25 cellular contexts compared by ENCODE assay signal in genomic region chr1:168760781-168761180, GRCh38.
"Had no signal": no experiment of that assay in that cellular context is flagged by ENCODE, and none has a peak within 500 bp of the region (broad histone marks: within the 10 kb centered on the region; RNA-seq: fewer than 3 reads in every experiment).

No MANE protein-coding gene starts in this region.

- H3K4me3 ChIP-seq: stomach, suprapubic skin, testis, thoracic aorta, tibial artery, tibial nerve, transverse colon, upper lobe of left lung, upper lobe of right lung, uterus, vagina had no signal

- H3K27ac ChIP-seq: stomach, suprapubic skin, testis, thoracic aorta, tibial artery, tibial nerve, transverse colon, upper lobe of left lung, upper lobe of right lung, uterus, vagina had no signal

- H3K36me3 ChIP-seq: stomach, suprapubic skin, thoracic aorta, tibial artery, tibial nerve, transverse colon, upper lobe of left lung, upper lobe of right lung, uterus, vagina had no signal

- ATAC-seq: stimulated activated effector memory CD8-positive, alpha-beta T cell treated with anti-CD3 and anti-CD28 coated beads, Interleukin-12 subunit alpha, Interleukin-12 subunit beta, amount 100 ng/mL, for 72 hours; stimulated activated memory B cell treated with anti-CD40 and anti-IgM and Interleukin-4, amounts not matched to agents 10 μg/mL and 1 μg/mL and 100 μg/mL, for 72 hours; stimulated activated naive B cell treated with anti-CD40 and anti-IgM and Interleukin-4, amounts not matched to agents 10 μg/mL and 1 μg/mL and 100 μg/mL, for 72 hours; stimulated activated naive CD8-positive, alpha-beta T cell treated with anti-CD3 and anti-CD28 coated beads, Interleukin-15, amount 100 ng/mL, for 72 hours; stimulated activated naive CD8-positive, alpha-beta T cell treated with anti-CD3 and anti-CD28 coated beads, Interleukin-15, Interleukin-2, amounts not matched to agents 100 U/mL and 50 U/mL, for 24 hours; upper lobe of right lung had no signal

- H3K4me1 ChIP-seq: stomach, suprapubic skin, tibial artery, tibial nerve, transverse colon, upper lobe of left lung, upper lobe of right lung, uterus, vagina had no signal

- H3K27me3 ChIP-seq: stomach, suprapubic skin, testis, tibial artery, tibial nerve, transverse colon, upper lobe of left lung, upper lobe of right lung, uterus, vagina had no signal

- H3K9me3 ChIP-seq: stomach, suprapubic skin, testis, thoracic aorta, tibial artery, tibial nerve, transverse colon, upper lobe of left lung, upper lobe of right lung, uterus, vagina had no signal

- DNase-seq: stimulated activated CD4-positive, alpha-beta T cell treated with anti-CD3 and anti-CD28 coated beads, Interleukin-2, amount 100 ng/mL, for 48 hours; stimulated activated CD4-positive, alpha-beta T cell treated with anti-CD3 and anti-CD28 coated beads, Interleukin-4, amount 100 ng/mL, for 1 hour; stimulated activated CD4-positive, alpha-beta T cell treated with anti-CD3 and anti-CD28 coated beads, Interleukin-4, amount 100 ng/mL, for 24 hours; stimulated activated CD4-positive, alpha-beta T cell treated with anti-CD3 and anti-CD28 coated beads, Interleukin-4, amount 100 ng/mL, for 4 hours; stimulated activated CD8-positive, alpha-beta memory T cell treated with anti-CD3 and anti-CD28 coated beads, Interleukin-4, amount 100 ng/mL, for 48 hours; stimulated activated naive B cell treated with anti-CD40 and anti-IgM and Interleukin-4, amounts not matched to agents 10 μg/mL and 1 μg/mL and 100 μg/mL, for 72 hours; stimulated activated naive CD4-positive, alpha-beta T cell; stimulated activated naive CD4-positive, alpha-beta T cell treated with Interleukin-2 at 50 U/mL for 16 hours; stimulated activated naive CD8-positive, alpha-beta T cell treated with anti-CD3 and anti-CD28 coated beads, Interleukin-15, amount 100 ng/mL, for 72 hours; stimulated activated naive CD8-positive, alpha-beta T cell treated with anti-CD3 and anti-CD28 coated beads, Interleukin-15, Interleukin-2, amounts not matched to agents 100 U/mL and 50 U/mL, for 24 hours; stomach; substantia nigra; testis; tibial artery; transverse colon; trophoblast cell; upper lobe of left lung; upper lobe of right lung; uterus had no signal
